ENCODE assay signal across 8 cellular contexts in genomic region chrX:129932792-129933321, GRCh38. TPM values are rescaled to one million over a fixed set of nuclear protein-coding genes. Genes with fewer than 3 reads are reported as not detected.
DNase-seq lines count a peak whose midpoint lies in the region; ATAC-seq, FAIRE-seq and TF ChIP-seq lines count a peak whose summit lies in the region.

No MANE protein-coding gene starts in this region.

- H3K36me3 Mint-ChIP-seq in IgD-negative memory B cell: no peaks in the 10 kb centered on the region
- H3K36me3 Mint-ChIP-seq in central memory CD8-positive, alpha-beta T cell (ENCODE audit: insufficient read depth): peaks cover 5% of the 10 kb centered on the region

- no peaks in the 10 kb centered on the region for H3K27me3 Mint-ChIP-seq in IgD-negative memory B cell
- H3K27me3 Mint-ChIP-seq in central memory CD8-positive, alpha-beta T cell: no peaks in the 10 kb centered on the region

- H3K36me3 ChIP-seq in mesenchymal stem cell (ENCODE audit: control insufficient read depth in 1 of 2, insufficient read depth in 2 of 2, low read depth in 1 of 2, low read length in 2 of 2): peaks cover 8 to 12% of the 10 kb centered on the region in 2 experiments

- H3K4ac ChIP-seq in mesenchymal stem cell (ENCODE audit: low read depth in 1 of 2, low read length in 2 of 2): no peak overlapping the region

- H3K27ac ChIP-seq in mesenchymal stem cell (ENCODE audit: low read length, poor library complexity, severe bottlenecking): no peak overlapping the region

- H4K91ac ChIP-seq in mesenchymal stem cell (ENCODE audit: low read length): peak overlapping the region; percentile 7

- peak overlapping the region; percentile 43 to 84 for H3K18ac ChIP-seq in mesenchymal stem cell (ENCODE audit: low read depth in 1 of 2, low read length in 2 of 2)

- H3K4me3 ChIP-seq in mesenchymal stem cell (ENCODE audit: insufficient read depth in 1 of 2, low read depth in 1 of 2, low read length in 2 of 2): peak overlapping the region; percentile 54 to 55

- H3K9me3 Mint-ChIP-seq in IgD-negative memory B cell: no peaks in the 10 kb centered on the region
- H3K9me3 Mint-ChIP-seq in central memory CD8-positive, alpha-beta T cell: no peaks in the 10 kb centered on the region

- no peak for FAIRE-seq in urothelium cell line (lab: Jason Lieb, UNC)

- in situ Hi-C loops in GM13977 (cut with MboI; ENCODE audit: low pct_unique_long_range_greater_than_20kb, low sequenced_read_pairs, unreplicated experiment): no loop called here

- no peak overlapping the region for H2BK5ac ChIP-seq in mesenchymal stem cell (ENCODE audit: low read depth, low read length, poor library complexity, severe bottlenecking)

- peak overlapping the region; percentile 53 for H2AFZ ChIP-seq in mesenchymal stem cell (ENCODE audit: low read depth, low read length)

- peaks cover 32 to 38% of the 10 kb centered on the region in 2 experiments for H3K27me3 ChIP-seq in mesenchymal stem cell (ENCODE audit: control insufficient read depth in 1 of 2, insufficient read depth in 1 of 2, low read length in 2 of 2)

- H2BK15ac ChIP-seq in mesenchymal stem cell (ENCODE audit: low read depth, poor library complexity, severe bottlenecking): no peak overlapping the region

- no peak overlapping the region for H2AK5ac ChIP-seq in mesenchymal stem cell (ENCODE audit: low read length, severe bottlenecking)

- H3K9me3 ChIP-seq in mesenchymal stem cell (ENCODE audit: control insufficient read depth, low read length): no peaks in the 10 kb centered on the region

- no peaks in the 10 kb centered on the region for H3K79me1 ChIP-seq in mesenchymal stem cell (replicated peaks; ENCODE audit: low read length, poor library complexity, severe bottlenecking)

- peak overlapping the region in 3 of 4 donors; percentile 45 to 76 (median 64) for H3K4me3 Mint-ChIP-seq in IgD-negative memory B cell
- H3K4me3 Mint-ChIP-seq in central memory CD8-positive, alpha-beta T cell: peak overlapping the region; percentile 60

- peaks cover 0 to 11% (median 6%) of the 10 kb centered on the region in 3 donors for H3K4me1 Mint-ChIP-seq in IgD-negative memory B cell
- no peaks in the 10 kb centered on the region for H3K4me1 Mint-ChIP-seq in central memory CD8-positive, alpha-beta T cell

- H2BK12ac ChIP-seq in mesenchymal stem cell (ENCODE audit: low read length in 2 of 2): peak overlapping the region; percentile 39 to 78

- H3K14ac ChIP-seq in mesenchymal stem cell (ENCODE audit: low read length in 2 of 2): peak overlapping the region in 1 of 2 experiments; percentile 91

- ATAC-seq in central memory CD8-positive, alpha-beta T cell (replicated peaks; ENCODE audit: extremely low read depth, poor library complexity, severe bottlenecking): no peak

- 2% methylated on average over 30 of the region's 50 CpGs for WGBS in mesenchymal stem cell

- peak overlapping the region; percentile 11 for H3K9ac ChIP-seq in mesenchymal stem cell (ENCODE audit: low read length)

- H4K8ac ChIP-seq in mesenchymal stem cell (ENCODE audit: low read length): peak overlapping the region; percentile 28

- H2BK120ac ChIP-seq in mesenchymal stem cell (ENCODE audit: low read depth, low read length): no peak overlapping the region

- no peak for TF ChIP-seq CTCF in GM13977 (IDR thresholded peaks at IDR 0.05; ENCODE audit: extremely low read depth, insufficient read depth, missing control alignments)

- no peak overlapping the region for H3K27ac Mint-ChIP-seq in IgD-negative memory B cell
- H3K27ac Mint-ChIP-seq in central memory CD8-positive, alpha-beta T cell (ENCODE audit: low read depth): no peak overlapping the region

- H3K4me2 ChIP-seq in mesenchymal stem cell (ENCODE audit: low read length, poor library complexity, severe bottlenecking): peak overlapping the region; percentile 78

- H3K4me1 ChIP-seq in mesenchymal stem cell (ENCODE audit: control insufficient read depth, insufficient read depth, low read depth, low read length): peaks cover 3% of the 10 kb centered on the region

- H3K23ac ChIP-seq in mesenchymal stem cell (ENCODE audit: low read length in 2 of 2): no peak overlapping the region

- peak; percentile 4 for DNase-seq in stimulated activated CD4-positive, alpha-beta T cell treated with anti-CD3 and anti-CD28 coated beads, Interleukin-4, amount 100 ng/mL, for 1 hour
- no peak for DNase-seq in stimulated activated CD4-positive, alpha-beta T cell treated with anti-CD3 and anti-CD28 coated beads, Interleukin-4, amount 100 ng/mL, for 24 hours
- DNase-seq in central memory CD8-positive, alpha-beta T cell (ENCODE audit: low spot score in 2 of 2): no peak
- DNase-seq in mesenchymal stem cell: peak; percentile 15
- DNase-seq in urothelium cell line (ENCODE audit: low spot score): peak; percentile 2
- no peak for DNase-seq in cerebellar cortex (ENCODE audit: low spot score)
- no peak for DNase-seq in GM13977 (ENCODE audit: low spot score)

RNA-seq across cellular contexts. Expression of gene UTP14A, which starts 26.9 kb away (rescaled TPM):
- polyA plus RNA-seq in IgD-negative memory B cell: 15.9 TPM
- 17.5 TPM for polyA plus RNA-seq in mesenchymal stem cell (2013, experiment 1 of 2)
- 17.4 TPM for polyA plus RNA-seq in mesenchymal stem cell (2013, experiment 2 of 2)

RNA-seq across cellular contexts. Expression of gene BCORL1, which starts 49.6 kb away (rescaled TPM):
- polyA plus RNA-seq in IgD-negative memory B cell: 3.2 TPM
- polyA plus RNA-seq in mesenchymal stem cell (2013, experiment 1 of 2): 6.8 TPM
- polyA plus RNA-seq in mesenchymal stem cell (2013, experiment 2 of 2): 6.1 TPM

Comparison
In these comparisons a context has a peak if more than half of its experiments do, and no peak if none do; other contexts are left out.
1. DNase-seq: peak in stimulated activated CD4-positive, alpha-beta T cell treated with anti-CD3 and anti-CD28 coated beads, Interleukin-4, amount 100 ng/mL, for 1 hour (single experiment), mesenchymal stem cell (single experiment) and urothelium cell line (single experiment); none in stimulated activated CD4-positive, alpha-beta T cell treated with anti-CD3 and anti-CD28 coated beads, Interleukin-4, amount 100 ng/mL, for 24 hours (single experiment), central memory CD8-positive, alpha-beta T cell (0 of 2), cerebellar cortex (single experiment) and GM13977 (single experiment).